20 cellular contexts compared by ENCODE assay signal in genomic region chr2:60175290-60175689, GRCh38.
DNase-seq lines count a peak whose midpoint lies in the region; ATAC-seq, FAIRE-seq and TF ChIP-seq lines count a peak whose summit lies in the region.
"Had no signal": no experiment of that assay in that cellular context is flagged by ENCODE, and none has a peak within 500 bp of the region (broad histone marks: within the 10 kb centered on the region; RNA-seq: fewer than 3 reads in every experiment).

No MANE protein-coding gene starts in this region.

- TF ChIP-seq EP300 in HepG2 (IDR thresholded peaks at IDR 0.05; ENCODE audit: low read depth in 2 of 2, low read length in 2 of 2) (no peak), HepG2 (CRISPR knock-in tag; IDR thresholded peaks at IDR 0.05; ENCODE audit: borderline replicate concordance) (no peak)

- CTCF ChIA-PET in HepG2 (lab: Yijun Ruan, JAX; ENCODE audit: low intra/inter-chr PET ratio, low total read pairs), result no interaction called here

- H2AFZ ChIP-seq in HepG2 (ENCODE audit: low read length), result no peak overlapping the region

- H4K20me1 ChIP-seq in HepG2 (ENCODE audit: insufficient read depth, low read length), result no peaks in the 10 kb centered on the region
- H4K20me1 ChIP-seq: BLaER1 treated with 17β-estradiol and CSF1 and Interleukin-3, amounts not matched to agents 10 nM and 100 nM had no signal

- intact Hi-C loops in HepG2 (cut with micrococcal nuclease; ENCODE audit: unreplicated experiment), result no loop called here
- intact Hi-C loops in right lobe of liver (cut with DNase I), result no loop called here

- no peak overlapping the region for H3K4me2 ChIP-seq in HepG2 (ENCODE audit: low read depth, low read length)
- H3K4me2 ChIP-seq: BLaER1 treated with 17β-estradiol and CSF1 and Interleukin-3, amounts not matched to agents 10 nM and 100 nM had no signal

- FAIRE-seq in HepG2 (lab: Jason Lieb, UNC), result no peak
- FAIRE-seq: A204.1, D721Med, G401.6, GM12891, GM19239 had no signal

- no TSS peak for BruUV-seq in HepG2 (replicated peaks; lab: Mats Ljungman, UMichigan)

- H3K79me2 ChIP-seq in HepG2 (ENCODE audit: insufficient read depth, low read length), result no peaks in the 10 kb centered on the region

- no peak for TF ChIP-seq RAD21 in HepG2 (CRISPR knock-in tag; IDR thresholded peaks at IDR 0.05)

- H3K4me3 ChIP-seq in HepG2 (replicated peaks in 1 of 3; ENCODE audit: insufficient read depth in 1 of 3, low read depth in 2 of 3, low read length in 3 of 3) (no peak overlapping the region), right lobe of liver (no peak overlapping the region), SJCRH30 (no peak overlapping the region)
- H3K4me3 ChIP-seq: BLaER1 treated with 17β-estradiol and CSF1 and Interleukin-3, amounts not matched to agents 10 nM and 100 nM had no signal

- no peaks in the 10 kb centered on the region for H3K9me3 ChIP-seq in HepG2 (ENCODE audit: low read length)
- H3K9me3 ChIP-seq in right lobe of liver, result no peaks in the 10 kb centered on the region
- no peaks in the 10 kb centered on the region for H3K9me3 ChIP-seq in SJCRH30 (replicated peaks)
- H3K9me3 ChIP-seq: BLaER1 treated with 17β-estradiol and CSF1 and Interleukin-3, amounts not matched to agents 10 nM and 100 nM; Caco-2 had no signal

- H3K4me1 ChIP-seq in HepG2 (ENCODE audit: insufficient read depth, low read length) (no peaks in the 10 kb centered on the region), right lobe of liver (no peaks in the 10 kb centered on the region), SJCRH30 (no peaks in the 10 kb centered on the region)
- H3K4me1 ChIP-seq: BLaER1 treated with 17β-estradiol and CSF1 and Interleukin-3, amounts not matched to agents 10 nM and 100 nM; Caco-2 had no signal

- H3K27ac ChIP-seq in HepG2 (ENCODE audit: extremely low read length, insufficient read depth, low read length) (no peak overlapping the region), right lobe of liver (no peak overlapping the region), SJCRH30 (no peak overlapping the region)
- H3K27ac ChIP-seq: BLaER1 treated with 17β-estradiol and CSF1 and Interleukin-3, amounts not matched to agents 10 nM and 100 nM; C4-2B had no signal

- TF ChIP-seq CTCF in HepG2 (CRISPR knock-in tag; IDR thresholded peaks at IDR 0.05) (no peak), right lobe of liver (IDR thresholded peaks at IDR 0.05) (no peak)

- DNase-seq in HepG2 (ENCODE audit: low spot score) (no peak), right lobe of liver (no peak), KBM-7 (no peak), NK-92 (lab: John Stamatoyannopoulos, UW; ENCODE audit: unreplicated experiment) (no peak), SJCRH30 (no peak)
- DNase-seq: 8988T; AML-193; Caco-2; Calu3; CD4-positive, alpha-beta T cell; CD8-positive, alpha-beta T cell; DMS79 treated with DMSO at 0.1 percent for 48 hours; GF-D8 had no signal

- H3K9ac ChIP-seq in HepG2 (ENCODE audit: insufficient read depth, low read depth, low read length), result no peak overlapping the region
- H3K9ac ChIP-seq: BLaER1 treated with 17β-estradiol and CSF1 and Interleukin-3, amounts not matched to agents 10 nM and 100 nM had no signal

- in situ Hi-C loops in HepG2 (cut with HindIII; ENCODE audit: extremely low pct_ligation_motif_present, low pct_unique_long_range_greater_than_20kb) (no loop called here), KBM-7 (cut with MboI; ENCODE audit: low pct_unique_long_range_greater_than_20kb, low sequenced_read_pairs) (no loop called here)

- H3K27me3 ChIP-seq in HepG2 (ENCODE audit: control insufficient read depth in 1 of 2, insufficient read depth in 2 of 2, low read length in 2 of 2) (no peaks in the 10 kb centered on the region), right lobe of liver (no peaks in the 10 kb centered on the region), SJCRH30 (no peaks in the 10 kb centered on the region; the same call in 1 of the 2 replicates)
- H3K27me3 ChIP-seq: BLaER1 treated with 17β-estradiol and CSF1 and Interleukin-3, amounts not matched to agents 10 nM and 100 nM had no signal

- no peak for TF ChIP-seq POLR2A in HepG2 (IDR thresholded peaks at IDR 0.05; ENCODE audit: insufficient read depth in 1 of 2, low read depth in 2 of 2, low read length in 2 of 2)
- no peak for TF ChIP-seq POLR2A in right lobe of liver (IDR thresholded peaks at IDR 0.05)

- H3K36me3 ChIP-seq in HepG2 (replicated peaks in 1 of 2; ENCODE audit: control insufficient read depth in 1 of 2, insufficient read depth in 2 of 2, low read length in 2 of 2) (no peaks in the 10 kb centered on the region), right lobe of liver (no peaks in the 10 kb centered on the region), SJCRH30 (no peaks in the 10 kb centered on the region)
- H3K36me3 ChIP-seq: BLaER1 treated with 17β-estradiol and CSF1 and Interleukin-3, amounts not matched to agents 10 nM and 100 nM had no signal

- ATAC-seq in HepG2 (no peak), right lobe of liver (peak; percentile 14 to 62 (median 37))
- ATAC-seq: CD8-positive, alpha-beta T cell had no signal

- POLR2A ChIA-PET in HepG2 (lab: Yijun Ruan, JAX), result no interaction called here

TF ChIP-seq in HepG2, 621 proteins besides CTCF, POLR2A, EP300 and RAD21:
- TF ChIP-seq ZNF660 (CRISPR knock-in tag; IDR thresholded peaks at IDR 0.05; ENCODE audit: borderline replicate concordance, low read depth), result no peak
- 0 out of 2 replicates have a peak, but pooled peaks have one; percentile 19 for TF ChIP-seq HNF4A (CRISPR knock-in tag; IDR thresholded peaks at IDR 0.05)
- no peak for TF ChIP-seq TSC22D2 (CRISPR knock-in tag; IDR thresholded peaks at IDR 0.05; ENCODE audit: borderline replicate concordance)
